In genomic region chr1:1434812-1435093, GRCh38 we compare ENCODE assay signal across 9 cellular contexts. TPM values are rescaled to one million over a fixed set of nuclear protein-coding genes. Genes with fewer than 3 reads are reported as not detected.
DNase-seq lines count a peak whose midpoint lies in the region; ATAC-seq and TF ChIP-seq lines count a peak whose summit lies in the region.
"Had no signal": no experiment of that assay in that cellular context is flagged by ENCODE, and none has a peak within 500 bp of the region (broad histone marks: within the 10 kb centered on the region; RNA-seq: fewer than 3 reads in every experiment).

No MANE protein-coding gene starts in this region.

- H3K9ac ChIP-seq in iPS-18a (ENCODE audit: low read length), result peak overlapping the region; percentile 6

- DNase-seq in GM13977 (ENCODE audit: low spot score), result peak; percentile 39
- no peak for DNase-seq in activated B cell treated with CpG ODN at 0.5 μM for 24 hours
- no peak for DNase-seq in NCI-H2107 (lab: John Stamatoyannopoulos, UW)
- no peak for DNase-seq in HT-29 (ENCODE audit: low spot score)
- DNase-seq: HCEC 1CT had no signal

- ATAC-seq in activated B cell treated with CpG ODN at 0.5 μM for 24 hours (ENCODE audit: low read depth) (no peak), HG02642 (IDR thresholded peaks at IDR 0.05; ENCODE audit: poor library complexity, unreplicated experiment) (no peak), GM18519 (IDR thresholded peaks at IDR 0.05; ENCODE audit: low FRiP score, unreplicated experiment) (no peak)

- H3K36me3 ChIP-seq in iPS-18a (ENCODE audit: control insufficient read depth, low read depth, low read length), result no peaks in the 10 kb centered on the region

- TF ChIP-seq CTCF in GM13977 (IDR thresholded peaks at IDR 0.05; ENCODE audit: extremely low read depth, insufficient read depth, missing control alignments) (no peak), activated B cell treated with CpG ODN at 0.5 μM for 24 hours (IDR thresholded peaks at IDR 0.05) (no peak)

- no peak overlapping the region for H3K27ac Mint-ChIP-seq in activated B cell treated with CpG ODN at 0.5 μM for 24 hours

- no peaks in the 10 kb centered on the region for H3K9me3 Mint-ChIP-seq in activated B cell treated with CpG ODN at 0.5 μM for 24 hours

- no peaks in the 10 kb centered on the region for H3K9me3 ChIP-seq in iPS-18a (ENCODE audit: control insufficient read depth, low read depth, low read length)

- H3K36me3 Mint-ChIP-seq in activated B cell treated with CpG ODN at 0.5 μM for 24 hours (ENCODE audit: low read depth), result no peaks in the 10 kb centered on the region

- peak overlapping the region; percentile 60 for H3K4me3 ChIP-seq in iPS-18a (ENCODE audit: low read length)
- H3K4me3 ChIP-seq in skin epidermis, result peak overlapping the region in 4 of 7 experiments; percentile 2 to 59 (median 40)

- H3K27ac ChIP-seq in iPS-18a (ENCODE audit: low read length) (no peak overlapping the region), skin epidermis (peak overlapping the region; percentile 6 to 95 (median 87))

- CTCF ChIA-PET in activated B cell treated with CpG ODN at 0.5 μM for 24 hours (lab: Charles Lee), result no interaction called here

- intact Hi-C loops in activated B cell treated with CpG ODN at 0.5 μM for 24 hours (cut with micrococcal nuclease), result loop anchor here (2.0 kb wide), 1 partner anchor 28 kb away; the partner anchor contains the start of gene MRPL20

- H3K4me1 Mint-ChIP-seq in activated B cell treated with CpG ODN at 0.5 μM for 24 hours, result peaks cover 17% of the 10 kb centered on the region

- H3K27me3 ChIP-seq in iPS-18a (ENCODE audit: control insufficient read depth, insufficient read depth, low read length), result peaks cover 10% of the 10 kb centered on the region

- POLR2A ChIA-PET in activated B cell treated with CpG ODN at 0.5 μM for 24 hours (lab: Charles Lee), result interaction anchor here (2.6 kb wide), 1 partner anchor 35 kb away, joined by 8 read pairs; the partner anchor contains the start of gene CCNL2

- in situ Hi-C loops in GM13977 (cut with MboI; ENCODE audit: low pct_unique_long_range_greater_than_20kb, low sequenced_read_pairs, unreplicated experiment), result no loop called here

- peaks cover 48% of the 10 kb centered on the region for H3K4me1 ChIP-seq in iPS-18a (ENCODE audit: control insufficient read depth, low read depth, low read length)

- peaks cover 12% of the 10 kb centered on the region for H3K27me3 Mint-ChIP-seq in activated B cell treated with CpG ODN at 0.5 μM for 24 hours

- peak overlapping the region; percentile 41 for H3K4me3 Mint-ChIP-seq in activated B cell treated with CpG ODN at 0.5 μM for 24 hours

RNA-seq across cellular contexts. Expression of gene VWA1, which starts 0.7 kb away (rescaled TPM):
- total RNA-seq in activated B cell treated with CpG ODN at 0.5 μM for 24 hours, result not detected in 2 replicates
- 220 and 232 TPM in 2 replicates for total RNA-seq in HT-29 (2014; rRNA removed; shearing (Covaris generic))

RNA-seq across cellular contexts. Expression of gene ANKRD65, which starts 13.7 kb away (rescaled TPM):
- total RNA-seq in activated B cell treated with CpG ODN at 0.5 μM for 24 hours, result 0.13 TPM in 1 of 2 replicates, not detected in the other
- total RNA-seq in HT-29 (2014; rRNA removed; shearing (Covaris generic)), result 0.44 and 1.4 TPM in 2 replicates

RNA-seq across cellular contexts. Expression of gene ATAD3C, which starts 14.7 kb away (rescaled TPM):
- total RNA-seq in activated B cell treated with CpG ODN at 0.5 μM for 24 hours, result 0.58 and 0.86 TPM in 2 replicates
- total RNA-seq in HT-29 (2014; rRNA removed; shearing (Covaris generic)), result 2.3 and 3.1 TPM in 2 replicates

RNA-seq across cellular contexts. Expression of gene MRPL20, which starts 27.7 kb away (rescaled TPM):
- 134 and 136 TPM in 2 replicates for total RNA-seq in activated B cell treated with CpG ODN at 0.5 μM for 24 hours
- total RNA-seq in HT-29 (2014; rRNA removed; shearing (Covaris generic)), result 235 and 276 TPM in 2 replicates

RNA-seq across cellular contexts. Expression of gene CCNL2, which starts 35.6 kb away (rescaled TPM):
- 188 and 225 TPM in 2 replicates for total RNA-seq in activated B cell treated with CpG ODN at 0.5 μM for 24 hours
- total RNA-seq in HT-29 (2014; rRNA removed; shearing (Covaris generic)), result 200 and 243 TPM in 2 replicates

Comparison
In these comparisons a context has a peak if more than half of its experiments do, and no peak if none do; other contexts are left out.
1. RNA of gene VWA1, which starts 0.7 kb away (total RNA-seq): 220 to 232 TPM in HT-29; not detected in activated B cell treated with CpG ODN at 0.5 μM for 24 hours; every median in the first group is over 100 times any median in the second.